Comparison of ENCODE assay signal across 20 cellular contexts in genomic region chr11:100397401-100397800, GRCh38.
DNase-seq lines count a peak whose midpoint lies in the region; ATAC-seq, FAIRE-seq and TF ChIP-seq lines count a peak whose summit lies in the region.
"Had no signal": no experiment of that assay in that cellular context is flagged by ENCODE, and none has a peak within 500 bp of the region (broad histone marks: within the 10 kb centered on the region; RNA-seq: fewer than 3 reads in every experiment).

No MANE protein-coding gene starts in this region.

- no peaks in the 10 kb centered on the region for H3K36me3 Mint-ChIP-seq in activated naive CD4-positive, alpha-beta T cell treated with anti-CD3 and anti-CD28 coated beads for 36 hours (ENCODE audit: low read depth)
- H3K36me3 Mint-ChIP-seq in naive thymus-derived CD4-positive, alpha-beta T cell, result no peaks in the 10 kb centered on the region
- H3K36me3 Mint-ChIP-seq: CD4-positive, CD25-positive, alpha-beta regulatory T cell; CD8-positive, alpha-beta memory T cell had no signal

- no peak overlapping the region for H3K27ac Mint-ChIP-seq in activated naive CD4-positive, alpha-beta T cell treated with anti-CD3 and anti-CD28 coated beads for 36 hours
- H3K27ac Mint-ChIP-seq in naive thymus-derived CD4-positive, alpha-beta T cell, result no peak overlapping the region
- H3K27ac Mint-ChIP-seq: B cell; CD4-positive, CD25-positive, alpha-beta regulatory T cell; CD8-positive, alpha-beta memory T cell had no signal

- intact Hi-C loops in A673 (cut with micrococcal nuclease; ENCODE audit: unreplicated experiment) (no loop called here), PC-9 (cut with micrococcal nuclease; ENCODE audit: unreplicated experiment) (no loop called here)
- intact Hi-C loops in activated naive CD4-positive, alpha-beta T cell treated with anti-CD3 and anti-CD28 coated beads for 36 hours (cut with micrococcal nuclease), result no loop called here
- intact Hi-C loops in naive thymus-derived CD4-positive, alpha-beta T cell (cut with micrococcal nuclease), result no loop called here

- no peaks in the 10 kb centered on the region for H3K4me1 Mint-ChIP-seq in activated naive CD4-positive, alpha-beta T cell treated with anti-CD3 and anti-CD28 coated beads for 36 hours (ENCODE audit: low read depth)
- peaks cover 0 to 2% (median 0%) of the 10 kb centered on the region in 7 donors for H3K4me1 Mint-ChIP-seq in naive thymus-derived CD4-positive, alpha-beta T cell
- H3K4me1 Mint-ChIP-seq: B cell; CD4-positive, CD25-positive, alpha-beta regulatory T cell; CD8-positive, alpha-beta memory T cell had no signal

- no peak overlapping the region for H2BK5ac ChIP-seq in mesenchymal stem cell (ENCODE audit: low read depth, low read length, poor library complexity, severe bottlenecking)

- no peaks in the 10 kb centered on the region for H3K36me3 ChIP-seq in A673 (ENCODE audit: insufficient read depth, low read length, poor library complexity, severe bottlenecking)
- no peaks in the 10 kb centered on the region for H3K36me3 ChIP-seq in PC-9 (ENCODE audit: low read depth)
- H3K36me3 ChIP-seq in mesenchymal stem cell (ENCODE audit: control insufficient read depth in 1 of 2, insufficient read depth in 2 of 2, low read depth in 1 of 2, low read length in 2 of 2), result no peaks in the 10 kb centered on the region
- no peaks in the 10 kb centered on the region for H3K36me3 ChIP-seq in naive thymus-derived CD4-positive, alpha-beta T cell (ENCODE audit: control insufficient read depth in 2 of 3, insufficient read depth in 3 of 3, low read length in 3 of 3)
- H3K36me3 ChIP-seq: HAP-1 had no signal

- no peak for TF ChIP-seq CTCF in A673 (conservative IDR thresholded peaks at IDR 0.05; ENCODE audit: low read depth, low read length)
- TF ChIP-seq CTCF in PC-9 (conservative IDR thresholded peaks at IDR 0.05), result no peak
- TF ChIP-seq CTCF in epithelial cell of proximal tubule (conservative IDR thresholded peaks at IDR 0.05; ENCODE audit: low read depth, low read length), result no peak
- no peak for TF ChIP-seq CTCF in D721Med (IDR thresholded peaks at IDR 0.05; ENCODE audit: insufficient read depth, missing control alignments)

- no peak overlapping the region for H4K8ac ChIP-seq in mesenchymal stem cell (ENCODE audit: low read length)

- H2BK12ac ChIP-seq in mesenchymal stem cell (ENCODE audit: low read length in 2 of 2), result no peak overlapping the region

- DNase-seq in A673 (ENCODE audit: low spot score), result no peak
- no peak for DNase-seq in PC-9
- DNase-seq in epithelial cell of proximal tubule (ENCODE audit: low read depth), result peak; percentile 54
- DNase-seq in mesenchymal stem cell, result no peak
- no peak for DNase-seq in D721Med (ENCODE audit: insufficient read length, low spot score)
- no peak for DNase-seq in activated naive CD4-positive, alpha-beta T cell treated with anti-CD3 and anti-CD28 coated beads for 36 hours
- no peak for DNase-seq in naive thymus-derived CD4-positive, alpha-beta T cell
- no peak for DNase-seq in NCI-H446 (lab: John Stamatoyannopoulos, UW)
- DNase-seq: C1 segment of cervical spinal cord; CD4-positive, CD25-positive, alpha-beta regulatory T cell; CD8-positive, alpha-beta memory T cell; COR-L47; DMS79 treated with DMSO at 0.1 percent for 48 hours; GF-D8 had no signal

- CTCF ChIA-PET in A673 (lab: Charles Lee) (no interaction called here), PC-9 (lab: Charles Lee) (no interaction called here)
- CTCF ChIA-PET in activated naive CD4-positive, alpha-beta T cell treated with anti-CD3 and anti-CD28 coated beads for 36 hours (lab: Charles Lee), result no interaction called here
- CTCF ChIA-PET in naive thymus-derived CD4-positive, alpha-beta T cell (lab: Charles Lee), result no interaction called here

- no peak overlapping the region for H3K4ac ChIP-seq in mesenchymal stem cell (ENCODE audit: low read depth in 1 of 2, low read length in 2 of 2)

- BruUV-seq in A673 (replicated peaks; lab: Mats Ljungman, UMichigan) (no TSS peak), PC-9 (replicated peaks; lab: Mats Ljungman, UMichigan) (no TSS peak)

- no peak overlapping the region for H3K4me3 Mint-ChIP-seq in activated naive CD4-positive, alpha-beta T cell treated with anti-CD3 and anti-CD28 coated beads for 36 hours
- no peak overlapping the region for H3K4me3 Mint-ChIP-seq in naive thymus-derived CD4-positive, alpha-beta T cell
- H3K4me3 Mint-ChIP-seq: B cell; CD4-positive, CD25-positive, alpha-beta regulatory T cell; CD8-positive, alpha-beta memory T cell had no signal

- no peaks in the 10 kb centered on the region for H3K9me2 ChIP-seq in PC-9 (ENCODE audit: insufficient read depth)

- H3F3A ChIP-seq in PC-9 (ENCODE audit: insufficient read depth, low read depth), result no peaks in the 10 kb centered on the region

- H3K4me2 ChIP-seq in PC-9 (no peak overlapping the region), mesenchymal stem cell (ENCODE audit: low read length, poor library complexity, severe bottlenecking) (no peak overlapping the region)
- H3K4me2 ChIP-seq: A549 had no signal

- H3K27me3 Mint-ChIP-seq in activated naive CD4-positive, alpha-beta T cell treated with anti-CD3 and anti-CD28 coated beads for 36 hours (ENCODE audit: low read depth), result no peaks in the 10 kb centered on the region
- H3K27me3 Mint-ChIP-seq in naive thymus-derived CD4-positive, alpha-beta T cell, result no peaks in the 10 kb centered on the region
- H3K27me3 Mint-ChIP-seq: B cell; CD4-positive, CD25-positive, alpha-beta regulatory T cell; CD8-positive, alpha-beta memory T cell had no signal

- H2BK120ac ChIP-seq in mesenchymal stem cell (ENCODE audit: low read depth, low read length), result no peak overlapping the region

- no peak for FAIRE-seq in D721Med (lab: Jason Lieb, UNC)
- FAIRE-seq: A549, GM12878, GM19239 had no signal

- no peak overlapping the region for H3K18ac ChIP-seq in mesenchymal stem cell (ENCODE audit: low read depth in 1 of 2, low read length in 2 of 2)

- no peaks in the 10 kb centered on the region for H3K27me3 ChIP-seq in A673 (replicated peaks; ENCODE audit: insufficient read depth, low read depth, low read length, poor library complexity)
- H3K27me3 ChIP-seq in PC-9 (ENCODE audit: insufficient read depth, low read depth), result no peaks in the 10 kb centered on the region
- no peaks in the 10 kb centered on the region for H3K27me3 ChIP-seq in mesenchymal stem cell (ENCODE audit: control insufficient read depth in 1 of 2, insufficient read depth in 1 of 2, low read length in 2 of 2)
- no peaks in the 10 kb centered on the region for H3K27me3 ChIP-seq in naive thymus-derived CD4-positive, alpha-beta T cell (ENCODE audit: control insufficient read depth in 2 of 2, insufficient read depth in 2 of 2, low read length in 2 of 2)

- peak overlapping the region; percentile 9; the same call in 1 of the 2 replicates for H2AFZ ChIP-seq in PC-9
- H2AFZ ChIP-seq in mesenchymal stem cell (ENCODE audit: low read depth, low read length), result no peak overlapping the region

- no peak overlapping the region for H3K14ac ChIP-seq in mesenchymal stem cell (ENCODE audit: low read length in 2 of 2)

- H3K79me2 ChIP-seq in PC-9 (ENCODE audit: low read depth), result no peaks in the 10 kb centered on the region

- H3K9me3 ChIP-seq in A673 (ENCODE audit: low read depth, low read length, poor library complexity, severe bottlenecking), result peaks cover 9% of the 10 kb centered on the region
- H3K9me3 ChIP-seq in PC-9 (ENCODE audit: insufficient read depth, low read depth), result no peaks in the 10 kb centered on the region
- peaks cover 16% of the 10 kb centered on the region for H3K9me3 ChIP-seq in mesenchymal stem cell (ENCODE audit: control insufficient read depth, low read length)
- no peaks in the 10 kb centered on the region for H3K9me3 ChIP-seq in naive thymus-derived CD4-positive, alpha-beta T cell (ENCODE audit: control insufficient read depth in 2 of 3, low read length in 3 of 3)
- H3K9me3 ChIP-seq: A549, HAP-1 had no signal

- peaks cover 21% of the 10 kb centered on the region for H3K4me1 ChIP-seq in A673 (ENCODE audit: insufficient read depth, low read length, poor library complexity, severe bottlenecking)
- H3K4me1 ChIP-seq in PC-9 (replicated peaks; ENCODE audit: insufficient read depth), result no peaks in the 10 kb centered on the region
- no peaks in the 10 kb centered on the region for H3K4me1 ChIP-seq in mesenchymal stem cell (ENCODE audit: control insufficient read depth, insufficient read depth, low read depth, low read length)
- no peaks in the 10 kb centered on the region for H3K4me1 ChIP-seq in naive thymus-derived CD4-positive, alpha-beta T cell (ENCODE audit: control insufficient read depth in 2 of 2, insufficient read depth in 2 of 2, low read length in 2 of 2)
- H3K4me1 ChIP-seq: A549, HAP-1 had no signal

- ATAC-seq in naive thymus-derived CD4-positive, alpha-beta T cell, result no peak
- ATAC-seq: A549, GM12878 had no signal

- WGBS in mesenchymal stem cell, result 100% methylated on average over 1 of the region's 3 CpGs

- POLR2A ChIA-PET in A673 (lab: Charles Lee; ENCODE audit: low non-redundant PET), result no interaction called here
- POLR2A ChIA-PET in PC-9 (lab: Charles Lee; ENCODE audit: unreplicated experiment), result no interaction called here
- POLR2A ChIA-PET in naive thymus-derived CD4-positive, alpha-beta T cell (lab: Charles Lee), result no interaction called here

- no peak overlapping the region for H3K23ac ChIP-seq in mesenchymal stem cell (ENCODE audit: low read length in 2 of 2)

- H3K9ac ChIP-seq in mesenchymal stem cell (ENCODE audit: low read length), result no peak overlapping the region

- H3K4me3 ChIP-seq in A673 (ENCODE audit: low read depth, low read length, poor library complexity, severe bottlenecking) (no peak overlapping the region), PC-9 (no peak overlapping the region), epithelial cell of proximal tubule (ENCODE audit: low read depth, low read length) (no peak overlapping the region), mesenchymal stem cell (ENCODE audit: insufficient read depth in 1 of 2, low read depth in 1 of 2, low read length in 2 of 2) (no peak overlapping the region)
- H3K4me3 ChIP-seq in naive thymus-derived CD4-positive, alpha-beta T cell (ENCODE audit: low read length), result no peak overlapping the region
- H3K4me3 ChIP-seq: A549, GM12878, HAP-1 had no signal

- peak overlapping the region; percentile 73 for H3K27ac ChIP-seq in A673 (ENCODE audit: low read depth, low read length, poor library complexity, severe bottlenecking)
- H3K27ac ChIP-seq in PC-9, result no peak overlapping the region
- peak overlapping the region; percentile 59 for H3K27ac ChIP-seq in mesenchymal stem cell (ENCODE audit: low read length, poor library complexity, severe bottlenecking)
- no peak overlapping the region for H3K27ac ChIP-seq in naive thymus-derived CD4-positive, alpha-beta T cell (ENCODE audit: low read depth, low read length)
- H3K27ac ChIP-seq: 22Rv1, A549 had no signal

- no peak overlapping the region for H2BK15ac ChIP-seq in mesenchymal stem cell (ENCODE audit: low read depth, poor library complexity, severe bottlenecking)

- no peaks in the 10 kb centered on the region for H3K79me1 ChIP-seq in mesenchymal stem cell (replicated peaks; ENCODE audit: low read length, poor library complexity, severe bottlenecking)

- peaks cover 14% of the 10 kb centered on the region for H3K9me3 Mint-ChIP-seq in activated naive CD4-positive, alpha-beta T cell treated with anti-CD3 and anti-CD28 coated beads for 36 hours
- H3K9me3 Mint-ChIP-seq in naive thymus-derived CD4-positive, alpha-beta T cell, result peaks cover 0 to 28% (median 9%) of the 10 kb centered on the region in 11 donors

- H4K20me1 ChIP-seq in PC-9 (ENCODE audit: insufficient read depth), result no peaks in the 10 kb centered on the region

- no peak overlapping the region for H2AK5ac ChIP-seq in mesenchymal stem cell (ENCODE audit: low read length, severe bottlenecking)

- H4K91ac ChIP-seq in mesenchymal stem cell (ENCODE audit: low read length), result no peak overlapping the region

Comparison
In these comparisons a context has a peak if more than half of its experiments do, and no peak if none do; other contexts are left out.
1. H3K27ac ChIP-seq: peak in A673 (single experiment) and mesenchymal stem cell (single experiment); none in PC-9 (single experiment) and naive thymus-derived CD4-positive, alpha-beta T cell (single experiment).